In genomic region chr17:75323043-75323591, GRCh38 we compare ENCODE assay signal across 8 cellular contexts. TPM values are rescaled to one million over a fixed set of nuclear protein-coding genes. Genes with fewer than 3 reads are reported as not detected.
DNase-seq lines count a peak whose midpoint lies in the region; ATAC-seq and TF ChIP-seq lines count a peak whose summit lies in the region.

No MANE protein-coding gene starts in this region.

- H3K9me3 ChIP-seq in MM.1S (replicated peaks; ENCODE audit: insufficient read depth, low read length): no peaks in the 10 kb centered on the region

- peak overlapping the region; percentile 68 for H3K27ac Mint-ChIP-seq in activated T-helper 2 cell treated with anti-CD3 and anti-CD28 coated beads, Interferon-gamma antibody, Interleukin-2, Interleukin-4, amounts not matched to agents 10 μg/mL and 5 μg/mL and 100 μg/mL, durations not matched to agents 14 hours and 24 hours and 36 hours

- intact Hi-C loops in activated T-helper 2 cell treated with anti-CD3 and anti-CD28 coated beads, Interferon-gamma antibody, Interleukin-2, Interleukin-4, amounts not matched to agents 10 μg/mL and 5 μg/mL and 100 μg/mL, durations not matched to agents 14 hours and 24 hours and 36 hours (cut with micrococcal nuclease): loop anchor here (1.0 to 5.0 kb wide), 4 partner anchors 34 to 89 kb away; partner anchors contain the start of gene SLC25A19

- no peaks in the 10 kb centered on the region for H3K9me2 ChIP-seq in MM.1S (replicated peaks; ENCODE audit: insufficient read depth, low read length)

- peaks cover 68% of the 10 kb centered on the region for H3K36me3 Mint-ChIP-seq in activated T-helper 2 cell treated with anti-CD3 and anti-CD28 coated beads, Interferon-gamma antibody, Interleukin-2, Interleukin-4, amounts not matched to agents 10 μg/mL and 5 μg/mL and 100 μg/mL, durations not matched to agents 14 hours and 24 hours and 36 hours (ENCODE audit: low read depth)

- peaks cover 12% of the 10 kb centered on the region for H3F3A ChIP-seq in MM.1S (ENCODE audit: insufficient read depth, low read length)

- H3K4me1 Mint-ChIP-seq in activated T-helper 2 cell treated with anti-CD3 and anti-CD28 coated beads, Interferon-gamma antibody, Interleukin-2, Interleukin-4, amounts not matched to agents 10 μg/mL and 5 μg/mL and 100 μg/mL, durations not matched to agents 14 hours and 24 hours and 36 hours (ENCODE audit: low read depth): peaks cover 30% of the 10 kb centered on the region

- peaks cover 9% of the 10 kb centered on the region; the same call in 1 of the 2 replicates for H3K36me3 ChIP-seq in MM.1S (replicated peaks; ENCODE audit: insufficient read depth, low read length)

- peaks cover 8% of the 10 kb centered on the region; the same call in 1 of the 2 replicates for H3K4me1 ChIP-seq in MM.1S (ENCODE audit: low read length)

- H3K9ac ChIP-seq in MM.1S (ENCODE audit: low read length): peak overlapping the region; percentile 2; the same call in 1 of the 2 replicates

- H3K27ac ChIP-seq in MM.1S (ENCODE audit: low read length): peak overlapping the region; percentile 69; the same call in 1 of the 2 replicates

- DNase-seq in EH (ENCODE audit: low read depth): peak; percentile 84
- peak; percentile 90 for DNase-seq in MM.1S
- peak; percentile 84 to 87 for DNase-seq in SHP77 (lab: John Stamatoyannopoulos, UW)
- peak; percentile 79 for DNase-seq in activated T-helper 2 cell treated with anti-CD3 and anti-CD28 coated beads, Interferon-gamma antibody, Interleukin-2, Interleukin-4, amounts not matched to agents 10 μg/mL and 5 μg/mL and 100 μg/mL, durations not matched to agents 14 hours and 24 hours and 36 hours (ENCODE audit: low spot score)
- peak; percentile 86 for DNase-seq in fibroblast of the conjunctiva (ENCODE audit: low read depth)
- DNase-seq in nucleus accumbens (lab: John Stamatoyannopoulos, UW): peak in 53 of 56 donors; percentile 8 to 95 (median 66)
- peak; percentile 98 for DNase-seq in superior temporal gyrus (ENCODE audit: extremely low spot score)

- H3K4me3 ChIP-seq in MM.1S (ENCODE audit: low read length): 0 out of 2 replicates have a peak overlapping the region, but pooled peaks have one; percentile 6

- TF ChIP-seq CTCF in MM.1S (IDR thresholded peaks at IDR 0.05; ENCODE audit: low read length): peak; percentile 75

- H3K27me3 Mint-ChIP-seq in activated T-helper 2 cell treated with anti-CD3 and anti-CD28 coated beads, Interferon-gamma antibody, Interleukin-2, Interleukin-4, amounts not matched to agents 10 μg/mL and 5 μg/mL and 100 μg/mL, durations not matched to agents 14 hours and 24 hours and 36 hours (ENCODE audit: low read depth): no peaks in the 10 kb centered on the region

- 0 out of 2 replicates have a peak, but pooled peaks cover 2% of the 10 kb centered on the region for H4K20me1 ChIP-seq in MM.1S (ENCODE audit: insufficient read depth, low read length)

- H2AFZ ChIP-seq in MM.1S (ENCODE audit: low read length): peak overlapping the region; percentile 31; the same call in 1 of the 2 replicates

- H3K9me3 Mint-ChIP-seq in activated T-helper 2 cell treated with anti-CD3 and anti-CD28 coated beads, Interferon-gamma antibody, Interleukin-2, Interleukin-4, amounts not matched to agents 10 μg/mL and 5 μg/mL and 100 μg/mL, durations not matched to agents 14 hours and 24 hours and 36 hours: no peaks in the 10 kb centered on the region

- no peak for ATAC-seq in HG02938 (IDR thresholded peaks at IDR 0.05; ENCODE audit: unreplicated experiment)

- no peak overlapping the region for H3K4me3 Mint-ChIP-seq in activated T-helper 2 cell treated with anti-CD3 and anti-CD28 coated beads, Interferon-gamma antibody, Interleukin-2, Interleukin-4, amounts not matched to agents 10 μg/mL and 5 μg/mL and 100 μg/mL, durations not matched to agents 14 hours and 24 hours and 36 hours (ENCODE audit: low read depth)

- H3K4me2 ChIP-seq in MM.1S (ENCODE audit: low read depth, low read length): peak overlapping the region; percentile 51

- H3K27me3 ChIP-seq in MM.1S (replicated peaks; ENCODE audit: insufficient read depth, low read length): no peaks in the 10 kb centered on the region

- H3K79me2 ChIP-seq in MM.1S (ENCODE audit: low read length): peaks cover 22% of the 10 kb centered on the region

RNA-seq across cellular contexts. Expression of gene SLC25A19, which starts 33.9 kb away (rescaled TPM):
- total RNA-seq in activated T-helper 2 cell treated with anti-CD3 and anti-CD28 coated beads, Interferon-gamma antibody, Interleukin-2, Interleukin-4, amounts not matched to agents 10 μg/mL and 5 μg/mL and 100 μg/mL, durations not matched to agents 14 hours and 24 hours and 36 hours: 97.4 and 101 TPM in 2 replicates

RNA-seq across cellular contexts. Expression of gene MIF4GD, which starts 52.1 kb away (rescaled TPM):
- total RNA-seq in activated T-helper 2 cell treated with anti-CD3 and anti-CD28 coated beads, Interferon-gamma antibody, Interleukin-2, Interleukin-4, amounts not matched to agents 10 μg/mL and 5 μg/mL and 100 μg/mL, durations not matched to agents 14 hours and 24 hours and 36 hours: 50.5 and 51.5 TPM in 2 replicates
